ENCODE assay signal across 12 cellular contexts in genomic region chr10:63241898-63242297, GRCh38.
DNase-seq lines count a peak whose midpoint lies in the region; ATAC-seq and TF ChIP-seq lines count a peak whose summit lies in the region.
"Had no signal": no experiment of that assay in that cellular context is flagged by ENCODE, and none has a peak within 500 bp of the region (broad histone marks: within the 10 kb centered on the region; RNA-seq: fewer than 3 reads in every experiment).

No MANE protein-coding gene starts in this region.

- H3K27me3 Mint-ChIP-seq in activated T-cell treated with anti-CD3 and anti-CD28 coated beads, Interleukin-2, amount 50 U/mL, for 4 hours (ENCODE audit: low read depth): no peaks in the 10 kb centered on the region
- H3K27me3 Mint-ChIP-seq in activated CD4-positive, alpha-beta memory T cell treated with anti-CD3 and anti-CD28 coated beads, Interleukin-2, amount 10 ng/mL, durations not matched to agents 7 days and 5 days: no peaks in the 10 kb centered on the region

- H3K27ac Mint-ChIP-seq in activated CD4-positive, alpha-beta memory T cell treated with anti-CD3 and anti-CD28 coated beads, Interleukin-2, amount 10 ng/mL, durations not matched to agents 7 days and 5 days: peak overlapping the region; percentile 75

- peaks cover 15% of the 10 kb centered on the region for H3F3A ChIP-seq in smooth muscle cell (ENCODE audit: low read depth)

- WGBS in smooth muscle cell (ENCODE audit: low lambda C conversion rate): 94% methylated on average over 3 of the region's 3 CpGs

- no peak overlapping the region for H3K4me2 ChIP-seq in smooth muscle cell

- H3K27ac ChIP-seq in smooth muscle cell (ENCODE audit: low read depth): peak overlapping the region; percentile 7
- H3K27ac ChIP-seq: brain microvascular endothelial cell had no signal

- peak overlapping the region; percentile 24 for H3K4me3 Mint-ChIP-seq in activated T-cell treated with anti-CD3 and anti-CD28 coated beads, Interleukin-2, amount 50 U/mL, for 4 hours
- peak overlapping the region; percentile 60 for H3K4me3 Mint-ChIP-seq in activated CD4-positive, alpha-beta memory T cell treated with anti-CD3 and anti-CD28 coated beads, Interleukin-2, amount 10 ng/mL, durations not matched to agents 7 days and 5 days

- H3K36me3 Mint-ChIP-seq in activated T-cell treated with anti-CD3 and anti-CD28 coated beads, Interleukin-2, amount 50 U/mL, for 4 hours (ENCODE audit: insufficient read depth): peaks cover 19% of the 10 kb centered on the region
- peaks cover 43% of the 10 kb centered on the region for H3K36me3 Mint-ChIP-seq in activated CD4-positive, alpha-beta memory T cell treated with anti-CD3 and anti-CD28 coated beads, Interleukin-2, amount 10 ng/mL, durations not matched to agents 7 days and 5 days (ENCODE audit: low read depth)

- H3K9me3 ChIP-seq in smooth muscle cell (replicated peaks; ENCODE audit: low read depth): no peaks in the 10 kb centered on the region

- TF ChIP-seq CTCF in smooth muscle cell (IDR thresholded peaks at IDR 0.05; ENCODE audit: borderline replicate concordance, insufficient read depth, poor library complexity, severe bottlenecking): no peak

- H3K27me3 ChIP-seq in smooth muscle cell (ENCODE audit: low read depth): no peaks in the 10 kb centered on the region
- H3K27me3 ChIP-seq: brain microvascular endothelial cell had no signal

- H3K4me1 ChIP-seq in smooth muscle cell (ENCODE audit: low read depth): peaks cover 9% of the 10 kb centered on the region

- no peak overlapping the region for H2AFZ ChIP-seq in smooth muscle cell (ENCODE audit: low read depth)

- no peak for DNase-seq in activated T-cell treated with anti-CD3 and anti-CD28 coated beads, Interleukin-2, amount 50 U/mL, for 4 hours
- DNase-seq in activated T-cell treated with anti-CD3 and anti-CD28 coated beads for 4 hours (no peak), smooth muscle cell (lab: John Stamatoyannopoulos, UW; ENCODE audit: unreplicated experiment) (no peak), activated gamma-delta T cell (lab: John Stamatoyannopoulos, UW) (no peak)
- no peak for DNase-seq in activated CD4-positive, alpha-beta memory T cell treated with anti-CD3 and anti-CD28 coated beads, Interleukin-2, amount 10 ng/mL, durations not matched to agents 7 days and 5 days
- DNase-seq: brain microvascular endothelial cell, midbrain, NCI-H748 treated with DMSO at 0.1 percent for 48 hours had no signal

- no peak overlapping the region for H3K4me3 ChIP-seq in smooth muscle cell

- POLR2A ChIA-PET in activated CD4-positive, alpha-beta memory T cell treated with anti-CD3 and anti-CD28 coated beads, Interleukin-2, amount 10 ng/mL, durations not matched to agents 7 days and 5 days (lab: Charles Lee): interaction anchor here (0.8 to 3.9 kb wide), 4 partner anchors 11 to 27 kb away, joined by 3 to 30 read pairs (median 8); no protein-coding TSS in a partner anchor

- CTCF ChIA-PET in activated CD4-positive, alpha-beta memory T cell treated with anti-CD3 and anti-CD28 coated beads, Interleukin-2, amount 10 ng/mL, durations not matched to agents 7 days and 5 days (lab: Charles Lee): interaction anchor here (1.0 to 1.3 kb wide), 2 partner anchors 20 to 387 kb away, joined by 3 to 5 read pairs; no protein-coding TSS in a partner anchor

- peaks cover 10% of the 10 kb centered on the region for H3K9me3 Mint-ChIP-seq in activated T-cell treated with anti-CD3 and anti-CD28 coated beads, Interleukin-2, amount 50 U/mL, for 4 hours
- H3K9me3 Mint-ChIP-seq in activated CD4-positive, alpha-beta memory T cell treated with anti-CD3 and anti-CD28 coated beads, Interleukin-2, amount 10 ng/mL, durations not matched to agents 7 days and 5 days: peaks cover 8% of the 10 kb centered on the region

- peak in 1 of 2 donors; percentile 26 for ATAC-seq in activated T-cell treated with anti-CD3 and anti-CD28 coated beads, Interleukin-2, amount 50 U/mL, for 4 hours
- ATAC-seq in HG03342 (IDR thresholded peaks at IDR 0.05; ENCODE audit: unreplicated experiment) (peak; percentile 21), GM21381 (IDR thresholded peaks at IDR 0.05; ENCODE audit: unreplicated experiment) (no peak), GM18907 (IDR thresholded peaks at IDR 0.05; ENCODE audit: unreplicated experiment) (no peak)
- ATAC-seq: activated CD4-positive, CD25-positive, alpha-beta regulatory T cell treated with anti-CD3 and anti-CD28 coated beads, Interleukin-2, amount 50 U/mL, for 24 hours had no signal

- peaks cover 100% of the 10 kb centered on the region for H3K79me2 ChIP-seq in smooth muscle cell (ENCODE audit: low read depth)

- peaks cover 76% of the 10 kb centered on the region for H3K4me1 Mint-ChIP-seq in activated T-cell treated with anti-CD3 and anti-CD28 coated beads, Interleukin-2, amount 50 U/mL, for 4 hours (ENCODE audit: low read depth)
- peaks cover 73% of the 10 kb centered on the region for H3K4me1 Mint-ChIP-seq in activated CD4-positive, alpha-beta memory T cell treated with anti-CD3 and anti-CD28 coated beads, Interleukin-2, amount 10 ng/mL, durations not matched to agents 7 days and 5 days

- H3K36me3 ChIP-seq in smooth muscle cell (ENCODE audit: low read depth): no peaks in the 10 kb centered on the region
- H3K36me3 ChIP-seq: brain microvascular endothelial cell had no signal

- peaks cover 98% of the 10 kb centered on the region for H4K20me1 ChIP-seq in smooth muscle cell (ENCODE audit: low read depth)

- no peak overlapping the region for H3K9ac ChIP-seq in smooth muscle cell (ENCODE audit: low read depth)
